ENCODE assay signal across 19 cellular contexts in genomic region chr17:1568950-1569810, GRCh38. TPM values are rescaled to one million over a fixed set of nuclear protein-coding genes. Genes with fewer than 3 reads are reported as not detected.
DNase-seq lines count a peak whose midpoint lies in the region; ATAC-seq and TF ChIP-seq lines count a peak whose summit lies in the region.
"Had no signal": no experiment of that assay in that cellular context is flagged by ENCODE, and none has a peak within 500 bp of the region (broad histone marks: within the 10 kb centered on the region; RNA-seq: fewer than 3 reads in every experiment).

No MANE protein-coding gene starts in this region.

- intact Hi-C loops in OCI-LY7 (cut with micrococcal nuclease; ENCODE audit: unreplicated experiment), result loop anchor here (10.0 kb wide), 1 partner anchor 146 kb away; the partner anchor contains the start of gene TLCD2

- BruUV-seq in OCI-LY7 (replicated peaks; lab: Mats Ljungman, UMichigan), result no TSS peak

- H2AFZ ChIP-seq in OCI-LY7 (ENCODE audit: low read length), result peak overlapping the region; percentile 35; the same call in 1 of the 2 replicates

- H3K4me3 ChIP-seq in DOHH2 (ENCODE audit: low read length) (no peak overlapping the region), OCI-LY7 (ENCODE audit: low read depth, low read length, poor library complexity, severe bottlenecking) (no peak overlapping the region), endocrine pancreas (ENCODE audit: control insufficient read depth, insufficient read depth, low read length) (no peak overlapping the region), mucosa of rectum (ENCODE audit: low read length in 2 of 2) (peak overlapping the region; percentile 7 to 44)
- H3K4me3 ChIP-seq: HAP-1, upper lobe of left lung had no signal

- peak overlapping the region; percentile 21; the same call in 1 of the 2 replicates for H3K4me2 ChIP-seq in DOHH2 (ENCODE audit: low read length)
- no peak overlapping the region for H3K4me2 ChIP-seq in OCI-LY7 (ENCODE audit: low read length)

- H3K9ac ChIP-seq in endocrine pancreas (ENCODE audit: control insufficient read depth, insufficient read depth, low read length), result peak overlapping the region; percentile 33
- peak overlapping the region in 1 of 2 donors; percentile 13 for H3K9ac ChIP-seq in mucosa of rectum (ENCODE audit: low read depth in 1 of 2, low read length in 2 of 2)

- H3K36me3 ChIP-seq in DOHH2 (ENCODE audit: control insufficient read depth, low read length), result peaks cover 10% of the 10 kb centered on the region
- H3K36me3 ChIP-seq in OCI-LY7 (ENCODE audit: insufficient read depth, low read length), result no peaks in the 10 kb centered on the region
- H3K36me3 ChIP-seq in endocrine pancreas (ENCODE audit: control insufficient read depth, insufficient read depth, low read length), result no peaks in the 10 kb centered on the region
- H3K36me3 ChIP-seq in mucosa of rectum (ENCODE audit: control insufficient read depth in 2 of 2, insufficient read depth in 2 of 2, low read length in 2 of 2), result no peaks in the 10 kb centered on the region
- H3K36me3 ChIP-seq: HAP-1, upper lobe of left lung had no signal

- H4K20me1 ChIP-seq in DOHH2 (ENCODE audit: control insufficient read depth, insufficient read depth, low read depth, low read length), result no peaks in the 10 kb centered on the region
- no peaks in the 10 kb centered on the region for H4K20me1 ChIP-seq in OCI-LY7 (ENCODE audit: insufficient read depth, low read length)

- H3K27me3 ChIP-seq in DOHH2 (ENCODE audit: control insufficient read depth, low read length), result no peaks in the 10 kb centered on the region
- no peaks in the 10 kb centered on the region for H3K27me3 ChIP-seq in endocrine pancreas (ENCODE audit: control insufficient read depth, insufficient read depth, low read length)
- no peaks in the 10 kb centered on the region for H3K27me3 ChIP-seq in mucosa of rectum (ENCODE audit: control insufficient read depth in 2 of 2, insufficient read depth in 2 of 2, low read length in 2 of 2)
- H3K27me3 ChIP-seq: upper lobe of left lung had no signal

- peaks cover 12% of the 10 kb centered on the region for H3F3A ChIP-seq in DOHH2 (ENCODE audit: control insufficient read depth, insufficient read depth)

- no peak for DNase-seq in OCI-LY7 (ENCODE audit: low spot score)
- no peak for DNase-seq in NCI-H2081 (lab: John Stamatoyannopoulos, UW)
- DNase-seq in LoVo (ENCODE audit: low spot score), result no peak
- DNase-seq in NCI-H2227 treated with DMSO at 0.1 percent for 48 hours (lab: John Stamatoyannopoulos, UW), result no peak
- DNase-seq: activated CD8-positive, alpha-beta T cell treated with anti-CD3 and anti-CD28 coated beads for 36 hours; activated naive CD4-positive, alpha-beta T cell treated with anti-CD3 and anti-CD28 coated beads for 36 hours; activated T-cell treated with anti-CD3 and anti-CD28 coated beads, Interleukin-2, amount 50 U/mL, for 24 hours; CD8-positive, alpha-beta memory T cell; left ventricle myocardium superior; NCI-H1105; NCI-H526 treated with DMSO at 0.1 percent for 48 hours; T-helper 9 cell; upper lobe of left lung had no signal

- H3K9me3 ChIP-seq in DOHH2 (ENCODE audit: control insufficient read depth, insufficient read depth, low read length), result no peaks in the 10 kb centered on the region
- no peaks in the 10 kb centered on the region for H3K9me3 ChIP-seq in OCI-LY7 (ENCODE audit: low read length)
- H3K9me3 ChIP-seq in endocrine pancreas (ENCODE audit: control insufficient read depth, low read length), result no peaks in the 10 kb centered on the region
- no peaks in the 10 kb centered on the region for H3K9me3 ChIP-seq in mucosa of rectum (ENCODE audit: control insufficient read depth in 2 of 2, low read length in 2 of 2)
- H3K9me3 ChIP-seq: HAP-1, neutrophil, upper lobe of left lung had no signal

- no peaks in the 10 kb centered on the region for H3K9me2 ChIP-seq in DOHH2 (replicated peaks; ENCODE audit: control insufficient read depth, low read length)
- H3K9me2 ChIP-seq in OCI-LY7 (ENCODE audit: insufficient read depth, low read length), result no peaks in the 10 kb centered on the region

- ATAC-seq in HG02870 (IDR thresholded peaks at IDR 0.05; ENCODE audit: unreplicated experiment), result no peak
- ATAC-seq: activated CD8-positive, alpha-beta T cell treated with anti-CD3 and anti-CD28 coated beads for 36 hours; left ventricle myocardium superior had no signal

- TF ChIP-seq CTCF in DOHH2 (IDR thresholded peaks at IDR 0.05; ENCODE audit: low read depth, low read length, poor library complexity, severe bottlenecking) (no peak), OCI-LY7 (conservative IDR thresholded peaks at IDR 0.05; ENCODE audit: low read length) (no peak)

- H3K4me1 ChIP-seq in DOHH2 (ENCODE audit: control insufficient read depth, low read length) (peaks cover 39% of the 10 kb centered on the region), OCI-LY7 (ENCODE audit: insufficient read depth, low read length, poor library complexity, severe bottlenecking) (peaks cover 23% of the 10 kb centered on the region), endocrine pancreas (ENCODE audit: control insufficient read depth, insufficient read depth, low read length) (no peaks in the 10 kb centered on the region), mucosa of rectum (ENCODE audit: control insufficient read depth in 2 of 2, insufficient read depth in 2 of 2, low read length in 2 of 2) (peaks cover 2 to 4% of the 10 kb centered on the region in 2 donors)
- H3K4me1 ChIP-seq: HAP-1 had no signal

- H3K27ac ChIP-seq in DOHH2 (ENCODE audit: low read depth, low read length) (no peak overlapping the region), OCI-LY7 (ENCODE audit: low read depth, low read length, poor library complexity, severe bottlenecking) (no peak overlapping the region), mucosa of rectum (ENCODE audit: low read depth in 2 of 2, low read length in 2 of 2) (no peak overlapping the region)
- H3K27ac ChIP-seq: neutrophil, upper lobe of left lung had no signal

- CTCF ChIA-PET in OCI-LY7 (lab: Charles Lee; ENCODE audit: unreplicated experiment), result no interaction called here

- H3K79me2 ChIP-seq in DOHH2 (ENCODE audit: control insufficient read depth, low read length) (no peaks in the 10 kb centered on the region), OCI-LY7 (ENCODE audit: insufficient read depth, low read depth, low read length) (no peaks in the 10 kb centered on the region)

- POLR2A ChIA-PET in OCI-LY7 (lab: Charles Lee), result no interaction called here

RNA-seq across cellular contexts. Expression of gene PITPNA, which starts 6.6 kb away (rescaled TPM):
- 15.0 and 27.7 TPM in 2 replicates for total RNA-seq in OCI-LY7 (2014; rRNA removed; shearing (Covaris generic))
- total RNA-seq in OCI-LY7 (2022), result 51.2 and 51.8 TPM in 2 replicates

RNA-seq across cellular contexts. Expression of gene INPP5K, which starts 52.8 kb away (rescaled TPM):
- total RNA-seq in OCI-LY7 (2014; rRNA removed; shearing (Covaris generic)), result 23.4 and 28.8 TPM in 2 replicates
- total RNA-seq in OCI-LY7 (2022), result 40.7 and 47.0 TPM in 2 replicates

RNA-seq across cellular contexts. Expression of gene SLC43A2, which starts 59.5 kb away (rescaled TPM):
- total RNA-seq in OCI-LY7 (2014; rRNA removed; shearing (Covaris generic)), result 9.2 and 16.7 TPM in 2 replicates
- 16.6 and 17.1 TPM in 2 replicates for total RNA-seq in OCI-LY7 (2022)

Comparison
In these comparisons a context has a peak if more than half of its experiments do, and no peak if none do; other contexts are left out.
1. H3K4me3 ChIP-seq: peak in mucosa of rectum (2 of 2); none in DOHH2 (single experiment), OCI-LY7 (single experiment) and endocrine pancreas (single experiment).